In genomic region chr10:87863102-87863943, GRCh38 we compare ENCODE assay signal across 8 cellular contexts. TPM values are rescaled to one million over a fixed set of nuclear protein-coding genes. Genes with fewer than 3 reads are reported as not detected.
DNase-seq lines count a peak whose midpoint lies in the region; ATAC-seq and TF ChIP-seq lines count a peak whose summit lies in the region.

TSS of gene KLLN (minus strand) at chr10:87863533. CDS start at chr10:87862487, 1,046 bp downstream.
TSS of gene PTEN (plus strand) at chr10:87863625. CDS start at chr10:87864470, 845 bp downstream.

- peak within 1 kb of the TSS; percentile 93 for H3K4me3 ChIP-seq in fibroblast of villous mesenchyme (ENCODE audit: low read depth, low read length)

- TF ChIP-seq CTCF in fibroblast of villous mesenchyme (IDR thresholded peaks at IDR 0.05; ENCODE audit: insufficient read depth, low read depth, low read length), result no peak
- no peak for TF ChIP-seq CTCF in neural crest cell (conservative IDR thresholded peaks at IDR 0.05)

- peak within 1 kb of the TSS; percentile 99 for H3K4me3 Mint-ChIP-seq in neural crest cell
- H3K4me3 Mint-ChIP-seq in stimulated activated naive CD8-positive, alpha-beta T cell treated with anti-CD3 and anti-CD28 coated beads, Interleukin-15, Interleukin-2, amounts not matched to agents 100 ng/mL and 50 ng/mL, for 24 hours, result peak within 1 kb of the TSS; percentile 91

- DNase-seq in DMS53 treated with DMSO at 0.1 percent for 48 hours (lab: John Stamatoyannopoulos, UW; ENCODE audit: unreplicated experiment) (peak; percentile 84), LoVo (ENCODE audit: low spot score) (peak; percentile 90), SIG-M5 (lab: John Stamatoyannopoulos, UW) (peak; percentile 64), activated gamma-delta T cell treated with Interleukin-2 at 50 U/mL for 16 hours (peak; percentile 74), fibroblast of villous mesenchyme (ENCODE audit: low read depth) (peak; percentile 94), neural crest cell (ENCODE audit: low read depth, low spot score) (peak; percentile 88)

- no peaks in the 10 kb centered on the region for H3K9me3 Mint-ChIP-seq in neural crest cell
- no peaks in the 10 kb centered on the region for H3K9me3 Mint-ChIP-seq in stimulated activated naive CD8-positive, alpha-beta T cell treated with anti-CD3 and anti-CD28 coated beads, Interleukin-15, Interleukin-2, amounts not matched to agents 100 ng/mL and 50 ng/mL, for 24 hours

- H3K4me1 Mint-ChIP-seq in neural crest cell, result peaks cover 45% of the 10 kb centered on the region
- peaks cover 47% of the 10 kb centered on the region for H3K4me1 Mint-ChIP-seq in stimulated activated naive CD8-positive, alpha-beta T cell treated with anti-CD3 and anti-CD28 coated beads, Interleukin-15, Interleukin-2, amounts not matched to agents 100 ng/mL and 50 ng/mL, for 24 hours (ENCODE audit: low read depth)

- peak within 1 kb of the TSS; percentile 99 for H3K27ac Mint-ChIP-seq in neural crest cell (ENCODE audit: unreplicated experiment)
- peak within 1 kb of the TSS; percentile 94 for H3K27ac Mint-ChIP-seq in stimulated activated naive CD8-positive, alpha-beta T cell treated with anti-CD3 and anti-CD28 coated beads, Interleukin-15, Interleukin-2, amounts not matched to agents 100 ng/mL and 50 ng/mL, for 24 hours

- peak; percentile 33 for ATAC-seq in GM21737 (IDR thresholded peaks at IDR 0.05; ENCODE audit: unreplicated experiment)

- peaks cover 2% of the 10 kb centered on the region for H3K36me3 Mint-ChIP-seq in neural crest cell (ENCODE audit: low read depth)
- peaks cover 14% of the 10 kb centered on the region for H3K36me3 Mint-ChIP-seq in stimulated activated naive CD8-positive, alpha-beta T cell treated with anti-CD3 and anti-CD28 coated beads, Interleukin-15, Interleukin-2, amounts not matched to agents 100 ng/mL and 50 ng/mL, for 24 hours (ENCODE audit: low read depth)

- H3K27me3 Mint-ChIP-seq in neural crest cell (ENCODE audit: low read depth), result peaks cover 10% of the 10 kb centered on the region
- no peaks in the 10 kb centered on the region for H3K27me3 Mint-ChIP-seq in stimulated activated naive CD8-positive, alpha-beta T cell treated with anti-CD3 and anti-CD28 coated beads, Interleukin-15, Interleukin-2, amounts not matched to agents 100 ng/mL and 50 ng/mL, for 24 hours

RNA-seq across cellular contexts. Expression of gene KLLN, which starts in this region (rescaled TPM):
- total RNA-seq in fibroblast of villous mesenchyme (0.86 and 0.97 TPM in 2 replicates), neural crest cell (0.98 and 1.1 TPM in 2 replicates)

RNA-seq across cellular contexts. Expression of gene PTEN, which starts in this region (rescaled TPM):
- total RNA-seq in fibroblast of villous mesenchyme, result 265 and 276 TPM in 2 replicates
- total RNA-seq in neural crest cell, result 52.5 and 59.8 TPM in 2 replicates

Comparison
In these comparisons a context has a peak if more than half of its experiments do, and no peak if none do; other contexts are left out.
1. Peak in every context shown above with its lines: DNase-seq, ATAC-seq and H3K4me3 ChIP-seq.